Comparison of ENCODE assay signal across 1 cellular context in the genomic region with DNA sequence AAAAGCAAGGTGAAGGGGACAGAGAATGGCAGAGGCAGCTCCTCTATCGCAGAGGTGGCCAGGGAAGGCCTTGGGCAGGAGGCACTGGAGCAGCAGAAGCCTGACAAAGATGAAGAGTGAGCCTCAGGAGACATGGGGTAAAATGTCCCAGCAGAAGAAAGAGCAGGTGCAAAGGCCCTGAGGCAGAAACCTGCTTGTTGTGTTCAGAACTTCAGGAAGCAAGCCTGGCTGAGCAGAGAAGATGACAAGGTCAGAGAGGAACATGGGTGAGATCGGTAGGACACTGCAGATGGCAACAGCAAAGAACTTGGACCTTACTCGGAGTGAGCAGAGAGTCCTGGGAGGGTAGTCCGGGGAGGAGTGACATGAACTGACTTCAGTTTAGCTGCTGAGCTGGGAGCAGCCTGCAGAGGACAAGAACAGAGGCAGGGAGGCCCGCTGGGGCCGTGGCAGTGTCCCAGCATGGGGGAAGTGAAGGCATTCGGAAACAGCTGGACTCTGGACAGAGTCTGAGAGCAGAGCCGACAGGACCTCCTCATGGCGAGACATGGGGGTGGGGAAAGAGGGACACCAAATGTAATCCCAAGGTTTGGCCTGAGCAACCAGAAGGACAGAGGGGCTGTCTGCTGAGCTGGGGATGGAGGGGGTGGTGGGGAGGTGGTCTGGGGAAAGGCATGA.
TF ChIP-seq lines count a peak whose summit lies in the region.

No MANE protein-coding gene starts in this region.

TF ChIP-seq in HepG2, 621 proteins besides CTCF, POLR2A, EP300 and RAD21 (continued from another document and continues in another):
- TF ChIP-seq ZNF878 (CRISPR knock-in tag; IDR thresholded peaks at IDR 0.05) (no peak), SALL2 (CRISPR knock-in tag; IDR thresholded peaks at IDR 0.05) (no peak), ONECUT2 (CRISPR knock-in tag; IDR thresholded peaks at IDR 0.05) (no peak), SP4 (CRISPR knock-in tag; IDR thresholded peaks at IDR 0.05) (no peak), ZNF225 (CRISPR knock-in tag; IDR thresholded peaks at IDR 0.05) (no peak), POGZ (CRISPR knock-in tag; IDR thresholded peaks at IDR 0.05) (0 out of 2 replicates have a peak, but pooled peaks have one; percentile 15), PHF5A (CRISPR knock-in tag; IDR thresholded peaks at IDR 0.05; ENCODE audit: low read depth, unreplicated experiment) (no peak), MED13 (CRISPR knock-in tag; IDR thresholded peaks at IDR 0.05) (no peak), KLF11 (CRISPR knock-in tag; IDR thresholded peaks at IDR 0.05) (no peak), U2AF1 (optimal IDR thresholded peaks at IDR 0.05; ENCODE audit: low read depth, low read length) (no peak), SMARCE1 (IDR thresholded peaks at IDR 0.05; ENCODE audit: borderline replicate concordance) (no peak), SOX5 (CRISPR knock-in tag; IDR thresholded peaks at IDR 0.05; ENCODE audit: borderline replicate concordance) (no peak), SKI (IDR thresholded peaks at IDR 0.05; ENCODE audit: partially characterized antibody) (no peak), ZEB1 (IDR thresholded peaks at IDR 0.05; ENCODE audit: insufficient replicate concordance, low read depth) (no peak), SPEN (CRISPR knock-in tag; IDR thresholded peaks at IDR 0.05; ENCODE audit: low read depth) (0 out of 2 replicates have a peak, but pooled peaks have one; percentile 4), FIP1L1 (IDR thresholded peaks at IDR 0.05; ENCODE audit: borderline replicate concordance, insufficient read depth, low read depth, low read length) (no peak), SUZ12 (IDR thresholded peaks at IDR 0.05; ENCODE audit: low read depth, low read length) (no peak), TEAD3 (CRISPR knock-in tag; optimal IDR thresholded peaks at IDR 0.05; ENCODE audit: borderline replicate concordance) (no peak), ZNF75D (CRISPR knock-in tag; IDR thresholded peaks at IDR 0.05; ENCODE audit: borderline replicate concordance) (0 out of 2 replicates have a peak, but pooled peaks have one; percentile 42), ZNF776 (CRISPR knock-in tag; IDR thresholded peaks at IDR 0.05) (no peak)
- TF ChIP-seq, protein P1, sequence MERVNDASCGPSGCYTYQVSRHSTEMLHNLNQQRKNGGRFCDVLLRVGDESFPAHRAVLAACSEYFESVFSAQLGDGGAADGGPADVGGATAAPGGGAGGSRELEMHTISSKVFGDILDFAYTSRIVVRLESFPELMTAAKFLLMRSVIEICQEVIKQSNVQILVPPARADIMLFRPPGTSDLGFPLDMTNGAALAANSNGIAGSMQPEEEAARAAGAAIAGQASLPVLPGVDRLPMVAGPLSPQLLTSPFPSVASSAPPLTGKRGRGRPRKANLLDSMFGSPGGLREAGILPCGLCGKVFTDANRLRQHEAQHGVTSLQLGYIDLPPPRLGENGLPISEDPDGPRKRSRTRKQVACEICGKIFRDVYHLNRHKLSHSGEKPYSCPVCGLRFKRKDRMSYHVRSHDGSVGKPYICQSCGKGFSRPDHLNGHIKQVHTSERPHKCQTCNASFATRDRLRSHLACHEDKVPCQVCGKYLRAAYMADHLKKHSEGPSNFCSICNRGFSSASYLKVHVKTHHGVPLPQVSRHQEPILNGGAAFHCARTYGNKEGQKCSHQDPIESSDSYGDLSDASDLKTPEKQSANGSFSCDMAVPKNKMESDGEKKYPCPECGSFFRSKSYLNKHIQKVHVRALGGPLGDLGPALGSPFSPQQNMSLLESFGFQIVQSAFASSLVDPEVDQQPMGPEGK (CRISPR knock-in tag; IDR thresholded peaks at IDR 0.05) = peak; percentile 38; the same call in 1 of the 2 replicates
- TF ChIP-seq, protein P2, sequence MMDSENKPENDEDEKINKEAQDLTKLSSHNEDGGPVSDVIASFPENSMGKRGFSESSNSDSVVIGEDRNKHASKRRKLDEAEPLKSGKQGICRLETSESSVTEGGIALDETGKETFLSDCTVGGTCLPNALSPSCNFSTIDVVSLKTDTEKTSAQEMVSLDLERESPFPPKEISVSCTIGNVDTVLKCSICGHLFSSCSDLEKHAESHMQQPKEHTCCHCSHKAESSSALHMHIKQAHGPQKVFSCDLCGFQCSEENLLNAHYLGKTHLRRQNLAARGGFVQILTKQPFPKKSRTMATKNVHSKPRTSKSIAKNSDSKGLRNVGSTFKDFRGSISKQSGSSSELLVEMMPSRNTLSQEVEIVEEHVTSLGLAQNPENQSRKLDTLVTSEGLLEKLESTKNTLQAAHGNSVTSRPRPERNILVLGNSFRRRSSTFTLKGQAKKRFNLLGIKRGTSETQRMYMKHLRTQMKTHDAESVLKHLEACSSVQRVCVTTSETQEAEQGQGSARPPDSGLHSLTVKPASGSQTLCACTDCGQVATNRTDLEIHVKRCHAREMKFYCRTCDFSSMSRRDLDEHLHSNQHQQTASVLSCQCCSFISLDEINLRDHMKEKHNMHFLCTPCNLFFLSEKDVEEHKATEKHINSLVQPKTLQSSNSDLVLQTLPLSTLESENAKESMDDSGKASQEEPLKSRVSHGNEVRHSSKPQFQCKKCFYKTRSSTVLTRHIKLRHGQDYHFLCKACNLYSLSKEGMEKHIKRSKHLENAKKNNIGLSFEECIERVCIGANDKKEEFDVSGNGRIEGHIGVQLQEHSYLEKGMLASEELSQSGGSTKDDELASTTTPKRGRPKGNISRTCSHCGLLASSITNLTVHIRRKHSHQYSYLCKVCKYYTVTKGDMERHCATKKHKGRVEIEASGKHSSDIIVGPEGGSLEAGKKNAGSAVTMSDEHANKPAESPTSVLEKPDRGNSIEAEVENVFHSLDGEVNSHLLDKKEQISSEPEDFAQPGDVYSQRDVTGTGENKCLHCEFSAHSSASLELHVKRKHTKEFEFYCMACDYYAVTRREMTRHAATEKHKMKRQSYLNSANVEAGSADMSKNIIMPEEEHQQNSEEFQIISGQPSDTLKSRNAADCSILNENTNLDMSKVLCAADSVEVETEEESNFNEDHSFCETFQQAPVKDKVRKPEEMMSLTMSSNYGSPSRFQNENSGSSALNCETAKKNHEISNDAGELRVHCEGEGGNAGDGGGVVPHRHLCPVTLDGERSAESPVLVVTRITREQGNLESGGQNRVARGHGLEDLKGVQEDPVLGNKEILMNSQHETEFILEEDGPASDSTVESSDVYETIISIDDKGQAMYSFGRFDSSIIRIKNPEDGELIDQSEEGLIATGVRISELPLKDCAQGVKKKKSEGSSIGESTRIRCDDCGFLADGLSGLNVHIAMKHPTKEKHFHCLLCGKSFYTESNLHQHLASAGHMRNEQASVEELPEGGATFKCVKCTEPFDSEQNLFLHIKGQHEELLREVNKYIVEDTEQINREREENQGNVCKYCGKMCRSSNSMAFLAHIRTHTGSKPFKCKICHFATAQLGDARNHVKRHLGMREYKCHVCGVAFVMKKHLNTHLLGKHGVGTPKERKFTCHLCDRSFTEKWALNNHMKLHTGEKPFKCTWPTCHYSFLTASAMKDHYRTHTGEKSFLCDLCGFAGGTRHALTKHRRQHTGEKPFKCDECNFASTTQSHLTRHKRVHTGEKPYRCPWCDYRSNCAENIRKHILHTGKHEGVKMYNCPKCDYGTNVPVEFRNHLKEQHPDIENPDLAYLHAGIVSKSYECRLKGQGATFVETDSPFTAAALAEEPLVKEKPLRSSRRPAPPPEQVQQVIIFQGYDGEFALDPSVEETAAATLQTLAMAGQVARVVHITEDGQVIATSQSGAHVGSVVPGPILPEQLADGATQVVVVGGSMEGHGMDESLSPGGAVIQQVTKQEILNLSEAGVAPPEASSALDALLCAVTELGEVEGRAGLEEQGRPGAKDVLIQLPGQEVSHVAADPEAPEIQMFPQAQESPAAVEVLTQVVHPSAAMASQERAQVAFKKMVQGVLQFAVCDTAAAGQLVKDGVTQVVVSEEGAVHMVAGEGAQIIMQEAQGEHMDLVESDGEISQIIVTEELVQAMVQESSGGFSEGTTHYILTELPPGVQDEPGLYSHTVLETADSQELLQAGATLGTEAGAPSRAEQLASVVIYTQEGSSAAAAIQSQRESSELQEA (CRISPR knock-in tag; IDR thresholded peaks at IDR 0.05; ENCODE audit: not compliant biosample characterization) = peak; percentile 7
- TF ChIP-seq, protein P3, sequence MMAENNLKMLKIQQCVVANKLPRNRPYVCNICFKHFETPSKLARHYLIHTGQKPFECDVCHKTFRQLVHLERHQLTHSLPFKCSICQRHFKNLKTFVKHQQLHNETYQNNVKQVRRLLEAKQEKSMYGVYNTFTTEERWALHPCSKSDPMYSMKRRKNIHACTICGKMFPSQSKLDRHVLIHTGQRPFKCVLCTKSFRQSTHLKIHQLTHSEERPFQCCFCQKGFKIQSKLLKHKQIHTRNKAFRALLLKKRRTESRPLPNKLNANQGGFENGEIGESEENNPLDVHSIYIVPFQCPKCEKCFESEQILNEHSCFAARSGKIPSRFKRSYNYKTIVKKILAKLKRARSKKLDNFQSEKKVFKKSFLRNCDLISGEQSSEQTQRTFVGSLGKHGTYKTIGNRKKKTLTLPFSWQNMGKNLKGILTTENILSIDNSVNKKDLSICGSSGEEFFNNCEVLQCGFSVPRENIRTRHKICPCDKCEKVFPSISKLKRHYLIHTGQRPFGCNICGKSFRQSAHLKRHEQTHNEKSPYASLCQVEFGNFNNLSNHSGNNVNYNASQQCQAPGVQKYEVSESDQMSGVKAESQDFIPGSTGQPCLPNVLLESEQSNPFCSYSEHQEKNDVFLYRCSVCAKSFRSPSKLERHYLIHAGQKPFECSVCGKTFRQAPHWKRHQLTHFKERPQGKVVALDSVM (CRISPR knock-in tag; IDR thresholded peaks at IDR 0.05) = peak; percentile 89
- TF ChIP-seq, protein P4, sequence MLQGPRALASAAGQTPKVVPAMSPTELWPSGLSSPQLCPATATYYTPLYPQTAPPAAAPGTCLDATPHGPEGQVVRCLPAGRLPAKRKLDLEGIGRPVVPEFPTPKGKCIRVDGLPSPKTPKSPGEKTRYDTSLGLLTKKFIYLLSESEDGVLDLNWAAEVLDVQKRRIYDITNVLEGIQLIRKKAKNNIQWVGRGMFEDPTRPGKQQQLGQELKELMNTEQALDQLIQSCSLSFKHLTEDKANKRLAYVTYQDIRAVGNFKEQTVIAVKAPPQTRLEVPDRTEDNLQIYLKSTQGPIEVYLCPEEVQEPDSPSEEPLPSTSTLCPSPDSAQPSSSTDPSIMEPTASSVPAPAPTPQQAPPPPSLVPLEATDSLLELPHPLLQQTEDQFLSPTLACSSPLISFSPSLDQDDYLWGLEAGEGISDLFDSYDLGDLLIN (CRISPR knock-in tag; IDR thresholded peaks at IDR 0.05; ENCODE audit: borderline replicate concordance) = no peak
- TF ChIP-seq, protein P5, sequence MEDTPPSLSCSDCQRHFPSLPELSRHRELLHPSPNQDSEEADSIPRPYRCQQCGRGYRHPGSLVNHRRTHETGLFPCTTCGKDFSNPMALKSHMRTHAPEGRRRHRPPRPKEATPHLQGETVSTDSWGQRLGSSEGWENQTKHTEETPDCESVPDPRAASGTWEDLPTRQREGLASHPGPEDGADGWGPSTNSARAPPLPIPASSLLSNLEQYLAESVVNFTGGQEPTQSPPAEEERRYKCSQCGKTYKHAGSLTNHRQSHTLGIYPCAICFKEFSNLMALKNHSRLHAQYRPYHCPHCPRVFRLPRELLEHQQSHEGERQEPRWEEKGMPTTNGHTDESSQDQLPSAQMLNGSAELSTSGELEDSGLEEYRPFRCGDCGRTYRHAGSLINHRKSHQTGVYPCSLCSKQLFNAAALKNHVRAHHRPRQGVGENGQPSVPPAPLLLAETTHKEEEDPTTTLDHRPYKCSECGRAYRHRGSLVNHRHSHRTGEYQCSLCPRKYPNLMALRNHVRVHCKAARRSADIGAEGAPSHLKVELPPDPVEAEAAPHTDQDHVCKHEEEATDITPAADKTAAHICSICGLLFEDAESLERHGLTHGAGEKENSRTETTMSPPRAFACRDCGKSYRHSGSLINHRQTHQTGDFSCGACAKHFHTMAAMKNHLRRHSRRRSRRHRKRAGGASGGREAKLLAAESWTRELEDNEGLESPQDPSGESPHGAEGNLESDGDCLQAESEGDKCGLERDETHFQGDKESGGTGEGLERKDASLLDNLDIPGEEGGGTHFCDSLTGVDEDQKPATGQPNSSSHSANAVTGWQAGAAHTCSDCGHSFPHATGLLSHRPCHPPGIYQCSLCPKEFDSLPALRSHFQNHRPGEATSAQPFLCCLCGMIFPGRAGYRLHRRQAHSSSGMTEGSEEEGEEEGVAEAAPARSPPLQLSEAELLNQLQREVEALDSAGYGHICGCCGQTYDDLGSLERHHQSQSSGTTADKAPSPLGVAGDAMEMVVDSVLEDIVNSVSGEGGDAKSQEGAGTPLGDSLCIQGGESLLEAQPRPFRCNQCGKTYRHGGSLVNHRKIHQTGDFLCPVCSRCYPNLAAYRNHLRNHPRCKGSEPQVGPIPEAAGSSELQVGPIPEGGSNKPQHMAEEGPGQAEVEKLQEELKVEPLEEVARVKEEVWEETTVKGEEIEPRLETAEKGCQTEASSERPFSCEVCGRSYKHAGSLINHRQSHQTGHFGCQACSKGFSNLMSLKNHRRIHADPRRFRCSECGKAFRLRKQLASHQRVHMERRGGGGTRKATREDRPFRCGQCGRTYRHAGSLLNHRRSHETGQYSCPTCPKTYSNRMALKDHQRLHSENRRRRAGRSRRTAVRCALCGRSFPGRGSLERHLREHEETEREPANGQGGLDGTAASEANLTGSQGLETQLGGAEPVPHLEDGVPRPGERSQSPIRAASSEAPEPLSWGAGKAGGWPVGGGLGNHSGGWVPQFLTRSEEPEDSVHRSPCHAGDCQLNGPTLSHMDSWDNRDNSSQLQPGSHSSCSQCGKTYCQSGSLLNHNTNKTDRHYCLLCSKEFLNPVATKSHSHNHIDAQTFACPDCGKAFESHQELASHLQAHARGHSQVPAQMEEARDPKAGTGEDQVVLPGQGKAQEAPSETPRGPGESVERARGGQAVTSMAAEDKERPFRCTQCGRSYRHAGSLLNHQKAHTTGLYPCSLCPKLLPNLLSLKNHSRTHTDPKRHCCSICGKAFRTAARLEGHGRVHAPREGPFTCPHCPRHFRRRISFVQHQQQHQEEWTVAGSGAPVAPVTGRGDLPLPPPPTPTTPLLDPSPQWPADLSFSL (CRISPR knock-in tag; IDR thresholded peaks at IDR 0.05) = 0 out of 2 replicates have a peak, but pooled peaks have one; percentile 2
